In the genomic region with DNA sequence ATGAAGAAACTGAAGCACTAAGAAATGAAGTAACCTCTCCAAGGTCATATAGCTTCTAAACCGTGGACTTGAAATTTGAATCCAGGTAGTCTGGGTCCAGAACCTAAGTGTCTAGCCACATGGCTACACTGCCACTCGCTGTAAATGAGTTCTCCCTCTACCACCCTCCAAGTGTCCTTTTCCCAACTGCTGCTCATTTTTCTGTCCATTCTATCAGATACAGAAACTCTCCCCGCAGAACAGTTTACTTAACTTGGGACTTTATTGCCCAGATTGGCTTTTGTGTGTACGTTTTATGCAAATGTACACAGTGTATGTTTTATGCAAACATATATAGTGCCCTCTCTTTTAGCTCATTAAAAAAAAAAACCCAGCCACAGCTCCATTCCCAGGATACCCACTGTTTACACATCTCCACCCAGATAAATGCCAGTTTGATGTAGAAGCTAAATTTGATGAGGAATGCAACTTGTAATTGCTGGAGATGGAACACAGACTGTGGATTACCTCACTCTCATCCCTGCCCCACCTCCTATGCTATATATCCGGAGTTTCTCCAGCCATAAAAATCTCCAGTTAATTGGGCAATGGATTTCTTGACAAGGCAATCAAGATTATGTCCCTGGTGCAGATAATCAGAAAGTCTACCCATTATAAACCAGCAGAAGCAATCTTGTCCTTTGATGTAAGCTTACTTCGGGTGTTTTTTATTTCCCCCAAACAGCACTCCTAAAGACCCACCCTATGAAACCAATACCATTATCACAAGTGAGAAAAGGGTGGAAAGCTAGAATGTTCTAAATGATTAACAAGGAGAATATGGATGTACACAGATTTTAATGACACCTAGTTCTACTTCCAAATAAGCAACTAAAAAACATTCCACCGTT, we compare ENCODE assay signal across 14 cellular contexts. TPM values are rescaled to one million over a fixed set of nuclear protein-coding genes. Genes with fewer than 3 reads are reported as not detected.
DNase-seq lines count a peak whose midpoint lies in the region; ATAC-seq and FAIRE-seq lines count a peak whose summit lies in the region.
"Had no signal": no experiment of that assay in that cellular context is flagged by ENCODE, and none has a peak within 500 bp of the region (broad histone marks: within the 10 kb centered on the region; RNA-seq: fewer than 3 reads in every experiment).

No MANE protein-coding gene starts in this region.

- peaks cover 3% of the 10 kb centered on the region for H3K27me3 Mint-ChIP-seq in T-helper 2 cell treated with Interferon-gamma antibody and Interleukin-4, amounts not matched to agents 5 μg/mL and 100 μg/mL, for 36 hours (ENCODE audit: low read depth)
- no peaks in the 10 kb centered on the region for H3K27me3 Mint-ChIP-seq in T-helper 17 cell
- H3K27me3 Mint-ChIP-seq in natural killer cell treated with Interleukin-12 subunit alpha and Interleukin-12 subunit beta and Interleukin-15 and Interleukin-18, amount 100 ng/mL, for 72 hours = no peaks in the 10 kb centered on the region
- H3K27me3 Mint-ChIP-seq: dendritic cell treated with granulocyte-macrophage colony-stimulating factor and Interleukin-4, amounts not matched to agents 40 ng/mL and 50 ng/mL, for 4 days had no signal

- no peak for DNase-seq in T-helper 2 cell treated with Interferon-gamma antibody and Interleukin-4, amounts not matched to agents 5 μg/mL and 100 μg/mL, for 36 hours (ENCODE audit: low spot score)
- DNase-seq in T-helper 2 cell (no peak), T-helper 17 cell (no peak), HK-2 (ENCODE audit: unreplicated experiment) (no peak), RCC 7860 (ENCODE audit: low spot score) (no peak)
- DNase-seq in natural killer cell treated with Interleukin-12 subunit alpha and Interleukin-12 subunit beta and Interleukin-15 and Interleukin-18, amount 100 ng/mL, for 72 hours (ENCODE audit: low spot score) = no peak
- DNase-seq: ACHN; activated naive CD4-positive, alpha-beta T cell; left cardiac atrium; NCI-H1436 had no signal

- ATAC-seq in HG02759 (IDR thresholded peaks at IDR 0.05; ENCODE audit: unreplicated experiment) (peak; percentile 3), T-helper 17 cell (no peak), GM21786 (IDR thresholded peaks at IDR 0.05; ENCODE audit: unreplicated experiment) (no peak)
- no peak for ATAC-seq in natural killer cell treated with Interleukin-12 subunit alpha and Interleukin-12 subunit beta and Interleukin-15 and Interleukin-18, amount 100 ng/mL, for 72 hours
- ATAC-seq: left cardiac atrium had no signal

- FAIRE-seq in RCC 7860 (lab: Jason Lieb, UNC) = no peak

- peaks cover 22% of the 10 kb centered on the region for H3K9me3 Mint-ChIP-seq in T-helper 2 cell treated with Interferon-gamma antibody and Interleukin-4, amounts not matched to agents 5 μg/mL and 100 μg/mL, for 36 hours
- H3K9me3 Mint-ChIP-seq in natural killer cell treated with Interleukin-12 subunit alpha and Interleukin-12 subunit beta and Interleukin-15 and Interleukin-18, amount 100 ng/mL, for 72 hours = peaks cover 4% of the 10 kb centered on the region
- H3K9me3 Mint-ChIP-seq: dendritic cell treated with granulocyte-macrophage colony-stimulating factor and Interleukin-4, amounts not matched to agents 40 ng/mL and 50 ng/mL, for 4 days; neural crest cell had no signal

- peak overlapping the region; percentile 99 for H3K27ac Mint-ChIP-seq in T-helper 2 cell treated with Interferon-gamma antibody and Interleukin-4, amounts not matched to agents 5 μg/mL and 100 μg/mL, for 36 hours
- H3K27ac Mint-ChIP-seq in T-helper 17 cell = peak overlapping the region; percentile 97
- peak overlapping the region; percentile 93 for H3K27ac Mint-ChIP-seq in natural killer cell treated with Interleukin-12 subunit alpha and Interleukin-12 subunit beta and Interleukin-15 and Interleukin-18, amount 100 ng/mL, for 72 hours
- H3K27ac Mint-ChIP-seq: dendritic cell treated with granulocyte-macrophage colony-stimulating factor and Interleukin-4, amounts not matched to agents 40 ng/mL and 50 ng/mL, for 4 days had no signal

- H3K4me3 Mint-ChIP-seq in T-helper 2 cell treated with Interferon-gamma antibody and Interleukin-4, amounts not matched to agents 5 μg/mL and 100 μg/mL, for 36 hours = peak overlapping the region; percentile 85
- H3K4me3 Mint-ChIP-seq in T-helper 17 cell = peak overlapping the region; percentile 15
- H3K4me3 Mint-ChIP-seq in natural killer cell treated with Interleukin-12 subunit alpha and Interleukin-12 subunit beta and Interleukin-15 and Interleukin-18, amount 100 ng/mL, for 72 hours = peak overlapping the region; percentile 95
- H3K4me3 Mint-ChIP-seq: dendritic cell treated with granulocyte-macrophage colony-stimulating factor and Interleukin-4, amounts not matched to agents 40 ng/mL and 50 ng/mL, for 4 days; neural crest cell had no signal

- peaks cover 29% of the 10 kb centered on the region for H3K36me3 Mint-ChIP-seq in T-helper 2 cell treated with Interferon-gamma antibody and Interleukin-4, amounts not matched to agents 5 μg/mL and 100 μg/mL, for 36 hours (ENCODE audit: low read depth)
- H3K36me3 Mint-ChIP-seq in T-helper 17 cell (ENCODE audit: low read depth) = peaks cover 3% of the 10 kb centered on the region
- peaks cover 12% of the 10 kb centered on the region for H3K36me3 Mint-ChIP-seq in natural killer cell treated with Interleukin-12 subunit alpha and Interleukin-12 subunit beta and Interleukin-15 and Interleukin-18, amount 100 ng/mL, for 72 hours

- H3K4me1 Mint-ChIP-seq in T-helper 2 cell treated with Interferon-gamma antibody and Interleukin-4, amounts not matched to agents 5 μg/mL and 100 μg/mL, for 36 hours (ENCODE audit: low read depth) = peaks cover 55% of the 10 kb centered on the region
- peaks cover 45% of the 10 kb centered on the region for H3K4me1 Mint-ChIP-seq in T-helper 17 cell
- peaks cover 52 to 68% of the 10 kb centered on the region in 2 donors for H3K4me1 Mint-ChIP-seq in natural killer cell treated with Interleukin-12 subunit alpha and Interleukin-12 subunit beta and Interleukin-15 and Interleukin-18, amount 100 ng/mL, for 72 hours (ENCODE audit: low read depth in 2 of 2)
- H3K4me1 Mint-ChIP-seq: neural crest cell had no signal

- no peaks in the 10 kb centered on the region for H3K9me3 ChIP-seq in T-helper 17 cell (ENCODE audit: control insufficient read depth, low read length, poor library complexity, severe bottlenecking)

RNA-seq across cellular contexts. Expression of gene THBS1, which starts 42.0 kb away (rescaled TPM):
- 10 to 100 TPM; 13.0 to 99.9 TPM for total RNA-seq in T-helper 17 cell
- under 1 TPM; 0.31 to 0.38 TPM for total RNA-seq in natural killer cell treated with Interleukin-12 subunit alpha and Interleukin-12 subunit beta and Interleukin-15 and Interleukin-18, amount 100 ng/mL, for 72 hours

Comparison
In these comparisons a context has a peak if more than half of its experiments do, and no peak if none do; other contexts are left out.
1. H3K4me3 Mint-ChIP-seq: peak in every context shown above with its lines; median percentile 95 in natural killer cell treated with Interleukin-12 subunit alpha and Interleukin-12 subunit beta and Interleukin-15 and Interleukin-18, amount 100 ng/mL, for 72 hours; 85 in T-helper 2 cell treated with Interferon-gamma antibody and Interleukin-4, amounts not matched to agents 5 μg/mL and 100 μg/mL, for 36 hours; 15 in T-helper 17 cell.
2. RNA of gene THBS1, which starts 42.0 kb away (total RNA-seq): 13.0 to 99.9 TPM in T-helper 17 cell; 0.31 to 0.38 TPM in natural killer cell treated with Interleukin-12 subunit alpha and Interleukin-12 subunit beta and Interleukin-15 and Interleukin-18, amount 100 ng/mL, for 72 hours; every median in the first group is over 10 times any median in the second.
3. Peak in every context shown above with its lines, with median percentiles within 50 percentile points of each other: H3K27ac Mint-ChIP-seq.